Comparison of ENCODE assay signal across 8 cellular contexts in the genomic region with DNA sequence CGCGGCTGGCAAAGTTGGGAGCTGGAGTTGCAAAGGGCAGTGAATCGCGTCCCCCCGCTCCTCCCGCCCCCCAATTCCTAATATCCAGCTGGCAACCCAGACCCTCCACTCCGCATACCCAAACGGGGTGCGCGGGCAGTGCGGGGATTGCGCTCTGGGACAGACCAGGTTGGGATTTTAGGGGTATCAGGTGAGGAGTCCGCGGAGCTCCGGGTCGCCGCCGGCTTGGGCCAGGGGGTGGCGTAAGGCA. TPM values are rescaled to one million over a fixed set of nuclear protein-coding genes. Genes with fewer than 3 reads are reported as not detected.
DNase-seq lines count a peak whose midpoint lies in the region; ATAC-seq and TF ChIP-seq lines count a peak whose summit lies in the region.

No MANE protein-coding gene starts in this region.

- H3K4me3 ChIP-seq in A673 (ENCODE audit: low read depth, low read length, poor library complexity, severe bottlenecking) = peak overlapping the region; percentile 89
- peak overlapping the region; percentile 78 for H3K4me3 ChIP-seq in HEK293 (ENCODE audit: low read depth, low read length)
- peak overlapping the region; percentile 26 to 65 for H3K4me3 ChIP-seq in body of pancreas
- H3K4me3 ChIP-seq in mesendoderm (ENCODE audit: low read length) = peak overlapping the region; percentile 21

- ATAC-seq in body of pancreas = no peak
- ATAC-seq in HG02623 (IDR thresholded peaks at IDR 0.05; ENCODE audit: unreplicated experiment) = no peak

- no peak overlapping the region for H2BK15ac ChIP-seq in mesendoderm (replicated peaks; ENCODE audit: low read depth)

- no peak overlapping the region for H4K8ac ChIP-seq in mesendoderm (ENCODE audit: low read depth, low read length)

- POLR2A ChIA-PET in A673 (lab: Charles Lee; ENCODE audit: low non-redundant PET) (no interaction called here), HEK293 (lab: Yijun Ruan, JAX) (interaction anchor here (1.0 to 1.5 kb wide), 3 partner anchors 144 to 1067 kb away, joined by 3 read pairs; a partner anchor contains a TSS)

- peak overlapping the region; percentile 35 for H3K4me2 ChIP-seq in mesendoderm (ENCODE audit: low read length)

- intact Hi-C loops in A673 (cut with micrococcal nuclease; ENCODE audit: unreplicated experiment) = loop anchor here (1.0 to 10.0 kb wide), 2 partner anchors 141 to 371 kb away; no protein-coding TSS in a partner anchor
- intact Hi-C loops in body of pancreas (cut with DNase I) = no loop called here

- no peak overlapping the region for H2BK5ac ChIP-seq in mesendoderm (ENCODE audit: low read length)

- BruUV-seq in A673 (replicated peaks; lab: Mats Ljungman, UMichigan) = no TSS peak

- DNase-seq in A673 (ENCODE audit: low spot score) (no peak), body of pancreas (no peak), mesendoderm (no peak), NCI-H128 (lab: John Stamatoyannopoulos, UW; ENCODE audit: unreplicated experiment) (no peak), HCEC 1CT (no peak)
- no peak for DNase-seq in effector CD8-positive, alpha-beta T cell (lab: John Stamatoyannopoulos, UW)

- CTCF ChIA-PET in A673 (lab: Charles Lee) (interaction anchor here (0.6 to 2.9 kb wide), 7 partner anchors 78 to 371 kb away, joined by 3 to 20 read pairs (median 4); no protein-coding TSS in a partner anchor), HEK293 (lab: Yijun Ruan, JAX) (interaction anchor here (0.6 to 4.0 kb wide), 22 partner anchors 9 to 1049 kb away, joined by 3 to 31 read pairs (median 3); no protein-coding TSS in a partner anchor)

- peaks cover 2% of the 10 kb centered on the region for H3K79me1 ChIP-seq in mesendoderm (ENCODE audit: low read length)

- H3K36me3 ChIP-seq in A673 (ENCODE audit: insufficient read depth, low read length, poor library complexity, severe bottlenecking) (no peaks in the 10 kb centered on the region), HEK293 (ENCODE audit: control insufficient read depth in 2 of 2, insufficient read depth in 1 of 2, low read length in 2 of 2) (no peaks in the 10 kb centered on the region), body of pancreas (replicated peaks in 1 of 2; ENCODE audit: insufficient read depth in 1 of 2, low read depth in 2 of 2) (no peaks in the 10 kb centered on the region), mesendoderm (ENCODE audit: control insufficient read depth, insufficient read depth, low read length) (no peaks in the 10 kb centered on the region)

- H3K79me2 ChIP-seq in mesendoderm (ENCODE audit: control insufficient read depth, insufficient read depth, low read length) = peaks cover 4% of the 10 kb centered on the region

- H2BK120ac ChIP-seq in mesendoderm (ENCODE audit: low read depth, low read length) = no peak overlapping the region

- H3K27me3 ChIP-seq in A673 (replicated peaks; ENCODE audit: insufficient read depth, low read depth, low read length, poor library complexity) (no peaks in the 10 kb centered on the region), body of pancreas (no peaks in the 10 kb centered on the region), mesendoderm (ENCODE audit: insufficient read depth, low read length, poor library complexity) (no peaks in the 10 kb centered on the region)

- TF ChIP-seq POLR2A in body of pancreas (IDR thresholded peaks at IDR 0.05) = no peak

- peak overlapping the region; percentile 62 for H3K18ac ChIP-seq in mesendoderm (ENCODE audit: low read length)

- no peak overlapping the region for H2AK5ac ChIP-seq in mesendoderm (ENCODE audit: low read length)

- peak overlapping the region; percentile 87 for H3K27ac ChIP-seq in A673 (ENCODE audit: low read depth, low read length, poor library complexity, severe bottlenecking)
- peak overlapping the region; percentile 80; the same call in 1 of the 2 replicates for H3K27ac ChIP-seq in HEK293 (ENCODE audit: extremely low read depth, low read depth, low read length)
- H3K27ac ChIP-seq in body of pancreas = peak overlapping the region; percentile 80 to 97 (median 95)
- H3K27ac ChIP-seq in mesendoderm (ENCODE audit: low read depth, low read length) = no peak overlapping the region

- no peak overlapping the region for H4K5ac ChIP-seq in mesendoderm (ENCODE audit: low read length)

- TF ChIP-seq CTCF in A673 (conservative IDR thresholded peaks at IDR 0.05; ENCODE audit: low read depth, low read length) (peak; percentile 49), HEK293 (tag by site-specific recombination; IDR thresholded peaks at IDR 0.05) (peak; percentile 85), body of pancreas (IDR thresholded peaks at IDR 0.05) (peak; percentile 30 to 81 (median 61))

- H3K9me3 ChIP-seq in A673 (ENCODE audit: low read depth, low read length, poor library complexity, severe bottlenecking) = no peaks in the 10 kb centered on the region
- no peaks in the 10 kb centered on the region for H3K9me3 ChIP-seq in HEK293 (ENCODE audit: control insufficient read depth, insufficient read depth, low read depth, low read length)
- no peaks in the 10 kb centered on the region for H3K9me3 ChIP-seq in body of pancreas

- peak overlapping the region; percentile 62 for H3K9ac ChIP-seq in mesendoderm (ENCODE audit: low read length)

- peaks cover 25% of the 10 kb centered on the region for H3K4me1 ChIP-seq in A673 (ENCODE audit: insufficient read depth, low read length, poor library complexity, severe bottlenecking)
- 0 out of 2 replicates have a peak, but pooled peaks cover 2% of the 10 kb centered on the region for H3K4me1 ChIP-seq in HEK293 (ENCODE audit: control insufficient read depth, insufficient read depth, low read length)
- H3K4me1 ChIP-seq in body of pancreas = peaks cover 49% of the 10 kb centered on the region
- H3K4me1 ChIP-seq in mesendoderm (ENCODE audit: control insufficient read depth, low read depth, low read length) = peaks cover 3% of the 10 kb centered on the region

- peak overlapping the region; percentile 75 for H3K56ac ChIP-seq in mesendoderm (ENCODE audit: low read length)

- no peak overlapping the region for H3K23ac ChIP-seq in mesendoderm (ENCODE audit: low read length)

- peak overlapping the region; percentile 81 for H3K4ac ChIP-seq in mesendoderm (ENCODE audit: low read depth, low read length)

- WGBS in body of pancreas, 2 donors = 1 to 4% methylated on average over 5 to 18 of the region's 19 CpGs
- no CpG with 5 or more reads among the region's 19 CpGs for WGBS in mesendoderm (ENCODE audit: extremely low coverage, insufficient coverage, low lambda C conversion rate)

TF ChIP-seq in HEK293, 187 proteins besides CTCF, POLR2A, EP300 and RAD21 (continues in another document):
- TF ChIP-seq ZNF521 (tag by site-specific recombination; IDR thresholded peaks at IDR 0.05) = no peak
- no peak for TF ChIP-seq ZNF549 (tag by site-specific recombination; IDR thresholded peaks at IDR 0.05)
- TF ChIP-seq, protein P1, sequence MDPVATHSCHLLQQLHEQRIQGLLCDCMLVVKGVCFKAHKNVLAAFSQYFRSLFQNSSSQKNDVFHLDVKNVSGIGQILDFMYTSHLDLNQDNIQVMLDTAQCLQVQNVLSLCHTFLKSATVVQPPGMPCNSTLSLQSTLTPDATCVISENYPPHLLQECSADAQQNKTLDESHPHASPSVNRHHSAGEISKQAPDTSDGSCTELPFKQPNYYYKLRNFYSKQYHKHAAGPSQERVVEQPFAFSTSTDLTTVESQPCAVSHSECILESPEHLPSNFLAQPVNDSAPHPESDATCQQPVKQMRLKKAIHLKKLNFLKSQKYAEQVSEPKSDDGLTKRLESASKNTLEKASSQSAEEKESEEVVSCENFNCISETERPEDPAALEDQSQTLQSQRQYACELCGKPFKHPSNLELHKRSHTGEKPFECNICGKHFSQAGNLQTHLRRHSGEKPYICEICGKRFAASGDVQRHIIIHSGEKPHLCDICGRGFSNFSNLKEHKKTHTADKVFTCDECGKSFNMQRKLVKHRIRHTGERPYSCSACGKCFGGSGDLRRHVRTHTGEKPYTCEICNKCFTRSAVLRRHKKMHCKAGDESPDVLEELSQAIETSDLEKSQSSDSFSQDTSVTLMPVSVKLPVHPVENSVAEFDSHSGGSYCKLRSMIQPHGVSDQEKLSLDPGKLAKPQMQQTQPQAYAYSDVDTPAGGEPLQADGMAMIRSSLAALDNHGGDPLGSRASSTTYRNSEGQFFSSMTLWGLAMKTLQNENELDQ (tag by site-specific recombination; IDR thresholded peaks at IDR 0.05; ENCODE audit: low read depth) = no peak
- no peak for TF ChIP-seq REPIN1 (tag by site-specific recombination; IDR thresholded peaks at IDR 0.05; ENCODE audit: low read depth)
- TF ChIP-seq, protein P2, sequence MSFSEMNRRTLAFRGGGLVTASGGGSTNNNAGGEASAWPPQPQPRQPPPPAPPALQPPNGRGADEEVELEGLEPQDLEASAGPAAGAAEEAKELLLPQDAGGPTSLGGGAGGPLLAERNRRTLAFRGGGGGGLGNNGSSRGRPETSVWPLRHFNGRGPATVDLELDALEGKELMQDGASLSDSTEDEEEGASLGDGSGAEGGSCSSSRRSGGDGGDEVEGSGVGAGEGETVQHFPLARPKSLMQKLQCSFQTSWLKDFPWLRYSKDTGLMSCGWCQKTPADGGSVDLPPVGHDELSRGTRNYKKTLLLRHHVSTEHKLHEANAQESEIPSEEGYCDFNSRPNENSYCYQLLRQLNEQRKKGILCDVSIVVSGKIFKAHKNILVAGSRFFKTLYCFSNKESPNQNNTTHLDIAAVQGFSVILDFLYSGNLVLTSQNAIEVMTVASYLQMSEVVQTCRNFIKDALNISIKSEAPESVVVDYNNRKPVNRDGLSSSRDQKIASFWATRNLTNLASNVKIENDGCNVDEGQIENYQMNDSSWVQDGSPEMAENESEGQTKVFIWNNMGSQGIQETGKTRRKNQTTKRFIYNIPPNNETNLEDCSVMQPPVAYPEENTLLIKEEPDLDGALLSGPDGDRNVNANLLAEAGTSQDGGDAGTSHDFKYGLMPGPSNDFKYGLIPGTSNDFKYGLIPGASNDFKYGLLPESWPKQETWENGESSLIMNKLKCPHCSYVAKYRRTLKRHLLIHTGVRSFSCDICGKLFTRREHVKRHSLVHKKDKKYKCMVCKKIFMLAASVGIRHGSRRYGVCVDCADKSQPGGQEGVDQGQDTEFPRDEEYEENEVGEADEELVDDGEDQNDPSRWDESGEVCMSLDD (tag by site-specific recombination; IDR thresholded peaks at IDR 0.05) = peak; percentile 64; the same call in 1 of the 2 replicates
- TF ChIP-seq ZNF391 (tag by site-specific recombination; IDR thresholded peaks at IDR 0.05; ENCODE audit: borderline replicate concordance, low read depth) = no peak

RNA-seq across cellular contexts. Expression of a gene that starts 0.6 kb away (rescaled TPM):
- total RNA-seq in A673 (2021) = 26.8 and 34.0 TPM in 2 replicates
- 10 to 100 TPM; 41.2 to 49.5 TPM for total RNA-seq in body of pancreas
- polyA plus RNA-seq in mesendoderm (2013, experiment 1 of 2) = 19.5 TPM
- 19.4 TPM for polyA plus RNA-seq in mesendoderm (2013, experiment 2 of 2)

Comparison
In these comparisons a context has a peak if more than half of its experiments do, and no peak if none do; other contexts are left out.
1. H3K4me3 ChIP-seq: peak in every context shown above with its lines; median percentile 89 in A673; 78 in HEK293; 46 in body of pancreas; 21 in mesendoderm.